8 cellular contexts compared by ENCODE assay signal in the genomic region with DNA sequence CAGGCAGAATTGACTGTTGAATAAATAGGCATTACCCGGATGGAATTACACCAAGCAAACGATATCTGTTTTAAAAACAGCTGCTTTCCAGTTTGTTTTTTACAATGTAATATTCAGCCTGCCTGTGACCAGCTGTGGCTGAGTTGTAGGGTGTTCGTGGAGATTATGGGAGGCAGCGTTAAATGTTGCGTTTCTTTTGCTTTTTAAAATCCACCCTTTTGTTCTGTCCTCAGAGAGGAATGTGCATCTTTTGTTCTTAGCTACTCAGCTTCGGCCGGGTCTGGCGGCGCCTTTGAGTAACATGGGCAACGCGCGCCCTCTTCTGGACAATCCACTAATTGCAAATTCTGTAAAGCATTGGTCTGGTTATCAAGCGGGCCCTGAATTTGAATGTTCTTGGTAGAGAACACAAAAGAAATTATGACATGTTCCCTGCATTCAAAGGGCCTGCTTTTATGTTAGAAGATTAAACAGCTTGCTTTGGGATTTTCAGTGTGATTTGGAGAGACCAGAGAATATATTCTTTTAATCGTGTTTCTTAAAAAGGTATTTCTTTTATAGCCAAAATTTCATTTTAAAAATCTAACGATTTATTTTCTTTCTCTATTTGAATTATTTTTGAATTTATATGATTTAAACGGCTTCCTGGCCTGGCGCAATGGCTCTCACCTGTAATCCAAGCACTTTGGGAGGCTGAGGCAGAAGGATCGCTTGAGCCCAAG.
DNase-seq lines count a peak whose midpoint lies in the region; ATAC-seq and TF ChIP-seq lines count a peak whose summit lies in the region.

No MANE protein-coding gene starts in this region.

- ATAC-seq in CD4-positive, CD25-positive, alpha-beta regulatory T cell (ENCODE audit: low read depth in 2 of 2), result peak; percentile 89 to 90
- peak; percentile 86 for ATAC-seq in GM21447 (IDR thresholded peaks at IDR 0.05; ENCODE audit: unreplicated experiment)
- peak; percentile 84 for ATAC-seq in activated T-helper 17 cell treated with anti-CD3 and anti-CD28 coated beads, Interleukin-2, amount 50 U/mL, for 72 hours (replicated peaks)

- H3K27ac ChIP-seq in CD4-positive, CD25-positive, alpha-beta regulatory T cell (ENCODE audit: insufficient read depth, low read length, poor library complexity, severe bottlenecking), result no peak overlapping the region
- H3K27ac ChIP-seq in neural progenitor cell, result no peak overlapping the region
- H3K27ac ChIP-seq in stomach smooth muscle (ENCODE audit: low read length), result no peak overlapping the region

- no peaks in the 10 kb centered on the region for H3K36me3 Mint-ChIP-seq in CD4-positive, CD25-positive, alpha-beta regulatory T cell
- peaks cover 5% of the 10 kb centered on the region for H3K36me3 Mint-ChIP-seq in activated T-helper 17 cell treated with anti-CD3 and anti-CD28 coated beads, Interleukin-2, amount 50 U/mL, for 72 hours (ENCODE audit: low read depth)
- H3K36me3 Mint-ChIP-seq in neural progenitor cell, result no peaks in the 10 kb centered on the region

- H3K4me3 Mint-ChIP-seq in CD4-positive, CD25-positive, alpha-beta regulatory T cell, result no peak overlapping the region
- H3K4me3 Mint-ChIP-seq in activated T-helper 17 cell treated with anti-CD3 and anti-CD28 coated beads, Interleukin-2, amount 50 U/mL, for 72 hours, result no peak overlapping the region
- peak overlapping the region; percentile 30 for H3K4me3 Mint-ChIP-seq in neural progenitor cell

- H3K36me3 ChIP-seq in CD4-positive, CD25-positive, alpha-beta regulatory T cell (ENCODE audit: control insufficient read depth, insufficient read depth, low read length), result no peaks in the 10 kb centered on the region
- no peaks in the 10 kb centered on the region for H3K36me3 ChIP-seq in neural progenitor cell
- no peaks in the 10 kb centered on the region for H3K36me3 ChIP-seq in stomach smooth muscle (ENCODE audit: control insufficient read depth in 2 of 2, insufficient read depth in 2 of 2, low read length in 2 of 2)

- H3K4me1 Mint-ChIP-seq in CD4-positive, CD25-positive, alpha-beta regulatory T cell, result peaks cover 0 to 5% (median 3%) of the 10 kb centered on the region in 4 donors
- no peaks in the 10 kb centered on the region for H3K4me1 Mint-ChIP-seq in activated T-helper 17 cell treated with anti-CD3 and anti-CD28 coated beads, Interleukin-2, amount 50 U/mL, for 72 hours
- H3K4me1 Mint-ChIP-seq in neural progenitor cell, result peaks cover 18% of the 10 kb centered on the region

- TF ChIP-seq CTCF in neural progenitor cell (IDR thresholded peaks at IDR 0.05), result peak; percentile 92

- H3K27ac Mint-ChIP-seq in CD4-positive, CD25-positive, alpha-beta regulatory T cell, result peak overlapping the region in 1 of 3 donors; percentile 83
- no peak overlapping the region for H3K27ac Mint-ChIP-seq in activated T-helper 17 cell treated with anti-CD3 and anti-CD28 coated beads, Interleukin-2, amount 50 U/mL, for 72 hours
- peak overlapping the region; percentile 99 for H3K27ac Mint-ChIP-seq in neural progenitor cell

- H3K9me3 ChIP-seq in CD4-positive, CD25-positive, alpha-beta regulatory T cell (ENCODE audit: control insufficient read depth in 2 of 2, low read length in 2 of 2), result no peaks in the 10 kb centered on the region
- H3K9me3 ChIP-seq in neural progenitor cell (ENCODE audit: low read depth) (no peaks in the 10 kb centered on the region), stomach smooth muscle (ENCODE audit: control insufficient read depth in 2 of 2, low read length in 2 of 2) (no peaks in the 10 kb centered on the region)

- H3K9me3 Mint-ChIP-seq in CD4-positive, CD25-positive, alpha-beta regulatory T cell, result no peaks in the 10 kb centered on the region
- H3K9me3 Mint-ChIP-seq in activated T-helper 17 cell treated with anti-CD3 and anti-CD28 coated beads, Interleukin-2, amount 50 U/mL, for 72 hours, result no peaks in the 10 kb centered on the region
- peaks cover 6% of the 10 kb centered on the region for H3K9me3 Mint-ChIP-seq in neural progenitor cell

- peak overlapping the region; percentile 65 for H3K4me2 ChIP-seq in neural progenitor cell

- peaks cover 5% of the 10 kb centered on the region for H3K27me3 Mint-ChIP-seq in CD4-positive, CD25-positive, alpha-beta regulatory T cell
- H3K27me3 Mint-ChIP-seq in activated T-helper 17 cell treated with anti-CD3 and anti-CD28 coated beads, Interleukin-2, amount 50 U/mL, for 72 hours, result no peaks in the 10 kb centered on the region
- peaks cover 12% of the 10 kb centered on the region for H3K27me3 Mint-ChIP-seq in neural progenitor cell (ENCODE audit: insufficient read depth, low read depth)

- no peak overlapping the region for H3K9ac ChIP-seq in neural progenitor cell
- no peak overlapping the region for H3K9ac ChIP-seq in stomach smooth muscle (ENCODE audit: low read length in 2 of 2)

- no peaks in the 10 kb centered on the region for H3K27me3 ChIP-seq in CD4-positive, CD25-positive, alpha-beta regulatory T cell (ENCODE audit: control insufficient read depth, insufficient read depth, low read length)
- no peaks in the 10 kb centered on the region for H3K27me3 ChIP-seq in neural progenitor cell
- H3K27me3 ChIP-seq in stomach smooth muscle (ENCODE audit: control insufficient read depth in 1 of 2, insufficient read depth in 2 of 2, low read length in 2 of 2), result no peaks in the 10 kb centered on the region

- peak; percentile 71 to 88 (median 83) for DNase-seq in CD4-positive, CD25-positive, alpha-beta regulatory T cell
- peak; percentile 82 for DNase-seq in LoVo (ENCODE audit: low spot score)
- DNase-seq in RPMI7951 (ENCODE audit: low read depth), result peak; percentile 72
- DNase-seq in fibroblast of the conjunctiva (ENCODE audit: low read depth), result peak; percentile 72
- peak; percentile 95 for DNase-seq in neural progenitor cell (ENCODE audit: low spot score)

- H3F3A ChIP-seq in neural progenitor cell (ENCODE audit: low read depth), result no peaks in the 10 kb centered on the region

- no peaks in the 10 kb centered on the region for H3K79me2 ChIP-seq in neural progenitor cell (ENCODE audit: low read depth)

- H2AFZ ChIP-seq in neural progenitor cell (replicated peaks), result peak overlapping the region; percentile 70

- no peak overlapping the region for H3K4me3 ChIP-seq in CD4-positive, CD25-positive, alpha-beta regulatory T cell (ENCODE audit: low read depth, low read length)
- H3K4me3 ChIP-seq in neural progenitor cell, result peak overlapping the region; percentile 27
- peak overlapping the region; percentile 9 to 26 for H3K4me3 ChIP-seq in stomach smooth muscle (ENCODE audit: low read length in 2 of 2)

- H4K20me1 ChIP-seq in neural progenitor cell (ENCODE audit: low read depth), result no peaks in the 10 kb centered on the region

- H3K4me1 ChIP-seq in CD4-positive, CD25-positive, alpha-beta regulatory T cell (ENCODE audit: control insufficient read depth, insufficient read depth, low read length, poor library complexity, severe bottlenecking), result no peaks in the 10 kb centered on the region
- H3K4me1 ChIP-seq in neural progenitor cell (peaks cover 13% of the 10 kb centered on the region), stomach smooth muscle (ENCODE audit: control insufficient read depth, insufficient read depth, low read length) (no peaks in the 10 kb centered on the region)
